ENCODE assay signal across 25 cellular contexts in the genomic region with DNA sequence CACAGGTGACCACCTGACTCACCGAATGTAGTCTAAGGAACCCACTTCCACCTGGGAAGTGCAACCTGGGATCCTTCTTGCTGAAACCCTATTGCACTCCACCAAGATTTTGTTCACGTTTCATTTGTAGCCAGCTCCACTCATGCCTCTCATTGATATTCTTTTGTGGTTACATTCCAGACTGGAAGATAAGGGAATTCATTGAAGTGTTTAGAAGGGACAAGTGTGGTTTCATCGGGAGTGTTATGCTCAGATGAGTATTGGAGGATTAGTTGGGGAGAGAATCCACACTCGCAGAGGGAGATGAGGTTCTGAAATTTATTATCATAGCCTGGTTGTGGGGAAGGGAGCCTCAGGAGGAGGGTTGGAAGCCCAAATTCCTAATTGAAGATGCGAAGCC.
"Had no signal": no experiment of that assay in that cellular context is flagged by ENCODE, and none has a peak within 500 bp of the region (broad histone marks: within the 10 kb centered on the region; RNA-seq: fewer than 3 reads in every experiment).

No MANE protein-coding gene starts in this region.

- H3K27me3 ChIP-seq: ovary, right atrium auricular region, right lobe of liver, stomach, testis, thyroid gland, transverse colon, upper lobe of left lung, vagina had no signal

- FAIRE-seq: keratinocyte had no signal

- H3K4me1 Mint-ChIP-seq: naive B cell; stimulated activated naive B cell treated with anti-CD40 and anti-IgM and Interleukin-4, amounts not matched to agents 10 μg/mL and 1 μg/mL and 100 μg/mL, for 72 hours had no signal

- H3K4me3 ChIP-seq: left ventricle myocardium inferior, lung, ovary, right atrium auricular region, right lobe of liver, skin epidermis, stomach, testis, thyroid gland, transverse colon, upper lobe of left lung, vagina had no signal

- ATAC-seq: natural killer cell treated with Interleukin-12 subunit alpha and Interleukin-12 subunit beta and Interleukin-15 and Interleukin-18, amount 100 ng/mL, for 72 hours; right lobe of liver; stimulated activated naive B cell treated with anti-CD40 and anti-IgM and Interleukin-4, amounts not matched to agents 10 μg/mL and 1 μg/mL and 100 μg/mL, for 72 hours; stimulated activated naive CD8-positive, alpha-beta T cell treated with anti-CD3 and anti-CD28 coated beads, Interleukin-15, Interleukin-2, amounts not matched to agents 100 U/mL and 50 U/mL, for 24 hours had no signal

- H3K9me3 Mint-ChIP-seq: naive B cell; natural killer cell treated with Interleukin-12 subunit alpha and Interleukin-12 subunit beta and Interleukin-15 and Interleukin-18, amount 100 ng/mL, for 72 hours; stimulated activated naive B cell treated with anti-CD40 and anti-IgM and Interleukin-4, amounts not matched to agents 10 μg/mL and 1 μg/mL and 100 μg/mL, for 72 hours had no signal

- H3K9me3 ChIP-seq: left ventricle myocardium inferior, ovary, right atrium auricular region, right lobe of liver, stomach, testis, thyroid gland, transverse colon, upper lobe of left lung, vagina had no signal

- H3K4me1 ChIP-seq: left ventricle myocardium inferior, right atrium auricular region, right lobe of liver, testis, transverse colon, upper lobe of left lung, vagina had no signal

- DNase-seq: hypothalamus; left ventricle myocardium inferior; mesendoderm; naive B cell; ovary; right lobe of liver; stimulated activated CD4-positive, alpha-beta T cell treated with anti-CD3 and anti-CD28 coated beads, Interleukin-12 subunit alpha, Interleukin-12 subunit beta, amount 100 ng/mL, for 4 hours; stimulated activated CD4-positive, alpha-beta T cell treated with anti-CD3 and anti-CD28 coated beads, Interleukin-15, amount 100 ng/mL, for 24 hours; stimulated activated CD4-positive, alpha-beta T cell treated with anti-CD3 and anti-CD28 coated beads, Interleukin-2, amount 100 ng/mL, for 24 hours; stimulated activated CD4-positive, alpha-beta T cell treated with anti-CD3 and anti-CD28 coated beads, Interleukin-4, amount 100 ng/mL, for 1 hour; stimulated activated naive B cell treated with anti-CD40 and anti-IgM and Interleukin-4, amounts not matched to agents 10 μg/mL and 1 μg/mL and 100 μg/mL, for 72 hours; stimulated activated naive CD8-positive, alpha-beta T cell treated with anti-CD3 and anti-CD28 coated beads, Interleukin-15, Interleukin-2, amounts not matched to agents 100 U/mL and 50 U/mL, for 24 hours; stomach; testis; thyroid gland; transverse colon; upper lobe of left lung had no signal

- H3K36me3 Mint-ChIP-seq: mesothelial cell of epicardium; naive B cell; natural killer cell treated with Interleukin-12 subunit alpha and Interleukin-12 subunit beta and Interleukin-15 and Interleukin-18, amount 100 ng/mL, for 72 hours; stimulated activated naive B cell treated with anti-CD40 and anti-IgM and Interleukin-4, amounts not matched to agents 10 μg/mL and 1 μg/mL and 100 μg/mL, for 72 hours had no signal

- H3K4me3 Mint-ChIP-seq: mesothelial cell of epicardium; naive B cell; natural killer cell treated with Interleukin-12 subunit alpha and Interleukin-12 subunit beta and Interleukin-15 and Interleukin-18, amount 100 ng/mL, for 72 hours; stimulated activated naive B cell treated with anti-CD40 and anti-IgM and Interleukin-4, amounts not matched to agents 10 μg/mL and 1 μg/mL and 100 μg/mL, for 72 hours had no signal

- H3K36me3 ChIP-seq: left ventricle myocardium inferior, ovary, right atrium auricular region, right lobe of liver, stomach, thyroid gland, transverse colon, upper lobe of left lung, vagina had no signal

- H3K27ac ChIP-seq: left ventricle myocardium inferior, ovary, right atrium auricular region, right lobe of liver, skin epidermis, stomach, testis, thyroid gland, transverse colon, upper lobe of left lung, vagina had no signal

- H3K27ac Mint-ChIP-seq: mesothelial cell of epicardium; natural killer cell treated with Interleukin-12 subunit alpha and Interleukin-12 subunit beta and Interleukin-15 and Interleukin-18, amount 100 ng/mL, for 72 hours; progenitor cell of endocrine pancreas; stimulated activated naive B cell treated with anti-CD40 and anti-IgM and Interleukin-4, amounts not matched to agents 10 μg/mL and 1 μg/mL and 100 μg/mL, for 72 hours had no signal
